Comparison of ENCODE assay signal across 13 cellular contexts in genomic region chr18:76459312-76459686, GRCh38. TPM values are rescaled to one million over a fixed set of nuclear protein-coding genes. Genes with fewer than 3 reads are reported as not detected.
DNase-seq lines count a peak whose midpoint lies in the region; ATAC-seq, FAIRE-seq and TF ChIP-seq lines count a peak whose summit lies in the region.
"Had no signal": no experiment of that assay in that cellular context is flagged by ENCODE, and none has a peak within 500 bp of the region (broad histone marks: within the 10 kb centered on the region; RNA-seq: fewer than 3 reads in every experiment).

No MANE protein-coding gene starts in this region.

- intact Hi-C loops in adrenal gland (cut with DNase I) (no loop called here), heart left ventricle (cut with DNase I) (no loop called here), prostate gland (cut with DNase I) (no loop called here)

- no peak overlapping the region for H2AFZ ChIP-seq in Karpas-422 (ENCODE audit: low read length)

- peak overlapping the region; percentile 68 for H3K4me2 ChIP-seq in A549
- H3K4me2 ChIP-seq in Karpas-422 (ENCODE audit: low read depth, low read length, poor library complexity, severe bottlenecking): no peak overlapping the region

- H3K9ac ChIP-seq in Karpas-422 (ENCODE audit: low read length): no peak overlapping the region

- no peak for TF ChIP-seq CTCF in A549 (IDR thresholded peaks at IDR 0.05)
- TF ChIP-seq CTCF in adrenal gland (IDR thresholded peaks at IDR 0.05): no peak
- no peak for TF ChIP-seq CTCF in heart left ventricle (IDR thresholded peaks at IDR 0.05)
- TF ChIP-seq CTCF in prostate gland (IDR thresholded peaks at IDR 0.05): no peak

- no peak for TF ChIP-seq RAD21 in A549 (conservative IDR thresholded peaks at IDR 0.05 in 1 of 2, IDR thresholded peaks at IDR 0.05 in 1 of 2)

- H3K9me3 ChIP-seq in A549 (no peaks in the 10 kb centered on the region), adrenal gland (replicated peaks in 1 of 3) (no peaks in the 10 kb centered on the region), heart left ventricle (no peaks in the 10 kb centered on the region), prostate gland (no peaks in the 10 kb centered on the region), Karpas-422 (ENCODE audit: low read length) (no peaks in the 10 kb centered on the region)

- H3K4me3 ChIP-seq in A549 (no peak overlapping the region), adrenal gland (peak overlapping the region in 1 of 4 donors; percentile 27), heart left ventricle (peak overlapping the region in 6 of 12 donors; percentile 3 to 28 (median 20)), prostate gland (no peak overlapping the region), Karpas-422 (ENCODE audit: low read length) (no peak overlapping the region)
- H3K4me3 ChIP-seq: dorsolateral prefrontal cortex had no signal

- peaks cover 100% of the 10 kb centered on the region for H3K79me2 ChIP-seq in Karpas-422 (ENCODE audit: low read length)

- H3K4me1 ChIP-seq in A549 (peaks cover 26% of the 10 kb centered on the region), adrenal gland (replicated peaks in 1 of 2) (peaks cover 15 to 41% of the 10 kb centered on the region in 2 donors), heart left ventricle (peaks cover 0 to 47% (median 12%) of the 10 kb centered on the region in 12 donors), prostate gland (replicated peaks) (peaks cover 4% of the 10 kb centered on the region), Karpas-422 (ENCODE audit: low read length) (peaks cover 60% of the 10 kb centered on the region)

- TF ChIP-seq EP300 in A549 (IDR thresholded peaks at IDR 0.05): no peak

- no peak for TF ChIP-seq POLR2A in A549 (IDR thresholded peaks at IDR 0.05; ENCODE audit: low read length)
- no peak for TF ChIP-seq POLR2A in adrenal gland (IDR thresholded peaks at IDR 0.05)
- no peak for TF ChIP-seq POLR2A in heart left ventricle (IDR thresholded peaks at IDR 0.05)
- no peak for TF ChIP-seq POLR2A in prostate gland (IDR thresholded peaks at IDR 0.05)

- DNase-seq in A549 (ENCODE audit: low read depth in 1 of 2, low spot score in 1 of 2) (no peak), adrenal gland (peak in 3 of 7 donors; percentile 17 to 27 (median 20)), heart left ventricle (peak in 1 of 5 donors; percentile 18), prostate gland (ENCODE audit: low spot score) (no peak), iPS-NIHi11 (ENCODE audit: low spot score) (no peak), Karpas-422 (no peak), DMS79 treated with DMSO at 0.1 percent for 48 hours (lab: John Stamatoyannopoulos, UW) (no peak), HCEC 1CT (no peak)
- DNase-seq: activated naive CD4-positive, alpha-beta T cell treated with Interleukin-2 at 50 U/mL for 16 hours; hippocampal formation; NCI-H1105; NCI-H82 had no signal

- WGBS in A549 (ENCODE audit: missing lambda C conversion rate): 42% methylated on average over 2 of the region's 17 CpGs
- 33 to 78% (median 75%) methylated on average over 1 to 17 of the region's 17 CpGs for WGBS in adrenal gland, 4 donors
- WGBS in heart left ventricle, 4 donors: 60 to 82% (median 67%) methylated on average over 7 to 17 of the region's 17 CpGs
- 70% methylated on average over 17 of the region's 17 CpGs for WGBS in prostate gland

- POLR2A ChIA-PET in A549 (lab: Yijun Ruan, JAX): no interaction called here

- no peak for FAIRE-seq in A549 (lab: Jason Lieb, UNC)

- H3K36me3 ChIP-seq in adrenal gland (replicated peaks in 1 of 2): no peaks in the 10 kb centered on the region
- H3K36me3 ChIP-seq in heart left ventricle: peaks cover 0 to 10% (median 0%) of the 10 kb centered on the region in 9 donors
- H3K36me3 ChIP-seq in prostate gland: no peaks in the 10 kb centered on the region
- peaks cover 14% of the 10 kb centered on the region for H3K36me3 ChIP-seq in Karpas-422 (ENCODE audit: insufficient read depth, low read length)

- H3K27me3 ChIP-seq in adrenal gland: no peaks in the 10 kb centered on the region
- H3K27me3 ChIP-seq in heart left ventricle: no peaks in the 10 kb centered on the region
- no peaks in the 10 kb centered on the region for H3K27me3 ChIP-seq in prostate gland (replicated peaks; ENCODE audit: insufficient read depth)
- H3K27me3 ChIP-seq in Karpas-422 (ENCODE audit: low read length): no peaks in the 10 kb centered on the region

- ATAC-seq in A549 (no peak), heart left ventricle (peak; percentile 36 to 63 (median 45))

- peak overlapping the region; percentile 84 to 91 for H3K27ac ChIP-seq in A549
- H3K27ac ChIP-seq in adrenal gland: peak overlapping the region; percentile 37 to 92 (median 85)
- peak overlapping the region in 10 of 12 donors; percentile 3 to 77 (median 48) for H3K27ac ChIP-seq in heart left ventricle
- H3K27ac ChIP-seq in prostate gland: peak overlapping the region; percentile 61 to 69
- H3K27ac ChIP-seq in Karpas-422 (ENCODE audit: low read length): no peak overlapping the region

- CTCF ChIA-PET in A549 (lab: Yijun Ruan, JAX): interaction anchor here (0.8 to 1.6 kb wide), 2 partner anchors 16 to 228 kb away, joined by 4 to 6 read pairs; no protein-coding TSS in a partner anchor

- peaks cover 83% of the 10 kb centered on the region for H4K20me1 ChIP-seq in Karpas-422 (ENCODE audit: insufficient read depth, low read depth, low read length)

- no peaks in the 10 kb centered on the region for H3K9me2 ChIP-seq in Karpas-422 (replicated peaks; ENCODE audit: insufficient read depth, low read length)

TF ChIP-seq in A549, 52 proteins besides CTCF, POLR2A, EP300 and RAD21:
- TF ChIP-seq EHMT2 (IDR thresholded peaks at IDR 0.05; ENCODE audit: low read depth): no peak
- TF ChIP-seq PHF8 (IDR thresholded peaks at IDR 0.05; ENCODE audit: borderline replicate concordance, low read depth): no peak
- TF ChIP-seq ESRRA (IDR thresholded peaks at IDR 0.05; ENCODE audit: borderline replicate concordance, low read length): no peak
- no peak for TF ChIP-seq HOXB13 (CRISPR knock-in tag; IDR thresholded peaks at IDR 0.05; ENCODE audit: low read depth)
- TF ChIP-seq ZSCAN20 (CRISPR knock-in tag; IDR thresholded peaks at IDR 0.05): no peak
- no peak for TF ChIP-seq USF2 (IDR thresholded peaks at IDR 0.05)
- TF ChIP-seq TP53 (CRISPR knock-in tag; IDR thresholded peaks at IDR 0.05): no peak
- no peak for TF ChIP-seq SREBF2 (IDR thresholded peaks at IDR 0.05)
- TF ChIP-seq ZC3H11A (IDR thresholded peaks at IDR 0.05): no peak
- no peak for TF ChIP-seq CHD2 (IDR thresholded peaks at IDR 0.05; ENCODE audit: low read length, partially characterized antibody)
- no peak for TF ChIP-seq FOXS1 (CRISPR knock-in tag; IDR thresholded peaks at IDR 0.05)
- TF ChIP-seq MAFK (IDR thresholded peaks at IDR 0.05; ENCODE audit: partially characterized antibody): no peak
- no peak for TF ChIP-seq MAZ (IDR thresholded peaks at IDR 0.05; ENCODE audit: borderline replicate concordance, low read depth, low read length)
- TF ChIP-seq NFE2L2 (conservative IDR thresholded peaks at IDR 0.05; ENCODE audit: low read length): no peak
- no peak for TF ChIP-seq HDAC2 (IDR thresholded peaks at IDR 0.05)
- TF ChIP-seq HEYL (CRISPR knock-in tag; IDR thresholded peaks at IDR 0.05): no peak
- no peak for TF ChIP-seq HES2 (IDR thresholded peaks at IDR 0.05)
- TF ChIP-seq PBX3 (IDR thresholded peaks at IDR 0.05): no peak
- TF ChIP-seq EHF (CRISPR knock-in tag; IDR thresholded peaks at IDR 0.05): no peak
- TF ChIP-seq RARB (CRISPR knock-in tag; IDR thresholded peaks at IDR 0.05): no peak

RNA-seq across cellular contexts. Expression of gene ZNF516, which starts 35.7 kb away (rescaled TPM):
- polyA plus RNA-seq in A549 (2011; rRNA removed) (2.9 and 3.9 TPM in 2 replicates), A549 (2017; fragmentation: RNase III; extraction: RNeasy Plus Mini Kit Qiagen cat#74134 plus additional on column Dnase treatment) (3.2 to 4.9 TPM (median 4.3 TPM) in 3 replicates), adrenal gland (10 to 100 TPM in 2 of 3 donors, 1 to 10 TPM in 1; 8.6 to 18.0 (median 15.0) TPM), heart left ventricle (1 to 10 TPM; 4.8 to 4.9 TPM)
- polyA plus RNA-seq in A549 (2012; cell fraction: cytosol; rRNA removed): 1.4 and 2.3 TPM in 2 replicates
- 5.1 and 6.8 TPM in 2 replicates for polyA plus RNA-seq in A549 (2012; cell fraction: nucleus; rRNA removed)
- polyA minus RNA-seq in A549 (2011; rRNA and poly(A)+ RNA removed): 4.5 and 11.1 TPM in 2 replicates
- total RNA-seq in adrenal gland (10 to 100 TPM; 23.8 to 60.1 (median 36.2) TPM), heart left ventricle (10 to 100 TPM; 10.1 to 24.8 (median 14.6) TPM), prostate gland (100 to 1,000 TPM in 1 of 2 donors, 10 to 100 TPM in 1; 25.0 to 158 TPM)
- 41.0 and 53.3 TPM in 2 replicates for total RNA-seq in Karpas-422 (2014; rRNA removed; shearing (Covaris generic); ENCODE audit: low replicate concordance)

Comparison
In these comparisons a context has a peak if more than half of its experiments do, and no peak if none do; other contexts are left out.
1. ATAC-seq: peak in heart left ventricle (4 of 4); none in A549 (0 of 2).